Comparison of ENCODE assay signal across 9 cellular contexts in genomic region chr22:23716811-23717801, GRCh38. TPM values are rescaled to one million over a fixed set of nuclear protein-coding genes. Genes with fewer than 3 reads are reported as not detected.
DNase-seq lines count a peak whose midpoint lies in the region; ATAC-seq, FAIRE-seq and TF ChIP-seq lines count a peak whose summit lies in the region.
"Had no signal": no experiment of that assay in that cellular context is flagged by ENCODE, and none has a peak within 500 bp of the region (broad histone marks: within the 10 kb centered on the region; RNA-seq: fewer than 3 reads in every experiment).

No MANE protein-coding gene starts in this region.

- no peaks in the 10 kb centered on the region for H3K27me3 ChIP-seq in CD4-positive, alpha-beta memory T cell (ENCODE audit: insufficient read depth, low read length)
- H3K27me3 ChIP-seq in fibroblast of lung (ENCODE audit: control insufficient read depth, insufficient read depth, low read length): no peaks in the 10 kb centered on the region

- H3K4me1 Mint-ChIP-seq in CD4-positive, alpha-beta memory T cell: peaks cover 7 to 28% (median 13%) of the 10 kb centered on the region in 4 donors
- H3K4me1 Mint-ChIP-seq in activated T-helper 17 cell treated with anti-CD3 and anti-CD28 coated beads, Interleukin-2, amount 50 U/mL, for 72 hours: no peaks in the 10 kb centered on the region
- H3K4me1 Mint-ChIP-seq in naive B cell: peaks cover 7 to 31% (median 26%) of the 10 kb centered on the region in 3 donors

- H3K36me3 Mint-ChIP-seq in CD4-positive, alpha-beta memory T cell: peaks cover 6 to 18% of the 10 kb centered on the region in 2 donors
- H3K36me3 Mint-ChIP-seq in activated T-helper 17 cell treated with anti-CD3 and anti-CD28 coated beads, Interleukin-2, amount 50 U/mL, for 72 hours (ENCODE audit: low read depth): peaks cover 20% of the 10 kb centered on the region
- H3K36me3 Mint-ChIP-seq in naive B cell: peaks cover 5 to 8% of the 10 kb centered on the region in 2 donors

- H3K79me2 ChIP-seq in fibroblast of lung (ENCODE audit: control insufficient read depth, insufficient read depth, low read length): peaks cover 4% of the 10 kb centered on the region

- H3K4me1 ChIP-seq in CD4-positive, alpha-beta memory T cell (ENCODE audit: insufficient read depth, low read length): peaks cover 21% of the 10 kb centered on the region
- H3K4me1 ChIP-seq in fibroblast of lung (ENCODE audit: control insufficient read depth, extremely low read depth, insufficient read depth, low read length): no peaks in the 10 kb centered on the region

- H3K36me3 ChIP-seq in CD4-positive, alpha-beta memory T cell (ENCODE audit: insufficient read depth, low read length): peaks cover 20% of the 10 kb centered on the region
- H3K36me3 ChIP-seq in fibroblast of lung (ENCODE audit: control insufficient read depth, insufficient read depth, low read length): no peaks in the 10 kb centered on the region

- peak; percentile 59 for ATAC-seq in GM21367 (IDR thresholded peaks at IDR 0.05; ENCODE audit: unreplicated experiment)
- peak; percentile 95 for ATAC-seq in activated T-helper 17 cell treated with anti-CD3 and anti-CD28 coated beads, Interleukin-2, amount 50 U/mL, for 72 hours (replicated peaks)
- ATAC-seq in naive B cell (ENCODE audit: low read depth in 2 of 2): peak; percentile 94

- DNase-seq in CD4-positive, alpha-beta memory T cell: peak; percentile 77 to 83 (median 81)
- DNase-seq in KG1 (lab: John Stamatoyannopoulos, UW) (peak; percentile 75), RCC 7860 (ENCODE audit: low spot score) (peak; percentile 58), fibroblast of lung (ENCODE audit: low read depth in 2 of 2) (peak; percentile 86 to 89), naive B cell (peak; percentile 76)
- peak; percentile 59 to 68 for DNase-seq in stimulated activated CD8-positive, alpha-beta memory T cell treated with anti-CD3 and anti-CD28 coated beads, Interleukin-7, amount 100 ng/mL, for 48 hours (ENCODE audit: extremely low read depth in 1 of 2, low read depth in 1 of 2)

- no peak for TF ChIP-seq CTCF in fibroblast of lung (conservative IDR thresholded peaks at IDR 0.05 in 1 of 2, IDR thresholded peaks at IDR 0.05 in 1 of 2; ENCODE audit: low read depth in 1 of 2, low read length in 2 of 2)

- FAIRE-seq in RCC 7860 (lab: Jason Lieb, UNC): no peak
- FAIRE-seq: islet of Langerhans had no signal

- peak overlapping the region; percentile 66 for H3K4me2 ChIP-seq in fibroblast of lung (ENCODE audit: extremely low read depth, insufficient read depth, low read length)

- peak overlapping the region; percentile 92 for H2AFZ ChIP-seq in fibroblast of lung (ENCODE audit: low read length)

- peak overlapping the region; percentile 60 to 93 (median 87) for H3K27ac Mint-ChIP-seq in CD4-positive, alpha-beta memory T cell
- H3K27ac Mint-ChIP-seq in activated T-helper 17 cell treated with anti-CD3 and anti-CD28 coated beads, Interleukin-2, amount 50 U/mL, for 72 hours: peak overlapping the region; percentile 87
- peak overlapping the region; percentile 57 to 90 (median 84) for H3K27ac Mint-ChIP-seq in naive B cell

- H3K9me3 Mint-ChIP-seq in CD4-positive, alpha-beta memory T cell: no peaks in the 10 kb centered on the region
- no peaks in the 10 kb centered on the region for H3K9me3 Mint-ChIP-seq in activated T-helper 17 cell treated with anti-CD3 and anti-CD28 coated beads, Interleukin-2, amount 50 U/mL, for 72 hours
- no peaks in the 10 kb centered on the region for H3K9me3 Mint-ChIP-seq in naive B cell

- peak overlapping the region; percentile 79 for H3K9ac ChIP-seq in fibroblast of lung (ENCODE audit: insufficient read depth, low read length)

- peak overlapping the region; percentile 73 to 87 (median 84) for H3K4me3 Mint-ChIP-seq in CD4-positive, alpha-beta memory T cell
- H3K4me3 Mint-ChIP-seq in activated T-helper 17 cell treated with anti-CD3 and anti-CD28 coated beads, Interleukin-2, amount 50 U/mL, for 72 hours: peak overlapping the region; percentile 72
- H3K4me3 Mint-ChIP-seq in naive B cell: peak overlapping the region; percentile 79 to 92 (median 86)

- no peaks in the 10 kb centered on the region for H4K20me1 ChIP-seq in fibroblast of lung (ENCODE audit: control insufficient read depth, extremely low read depth, insufficient read depth, low read length)

- no peaks in the 10 kb centered on the region for H3K27me3 Mint-ChIP-seq in CD4-positive, alpha-beta memory T cell
- no peaks in the 10 kb centered on the region for H3K27me3 Mint-ChIP-seq in activated T-helper 17 cell treated with anti-CD3 and anti-CD28 coated beads, Interleukin-2, amount 50 U/mL, for 72 hours
- no peaks in the 10 kb centered on the region for H3K27me3 Mint-ChIP-seq in naive B cell

- no peaks in the 10 kb centered on the region for H3K9me3 ChIP-seq in CD4-positive, alpha-beta memory T cell (ENCODE audit: control insufficient read depth in 1 of 2, low read length in 2 of 2)
- no peaks in the 10 kb centered on the region for H3K9me3 ChIP-seq in fibroblast of lung (ENCODE audit: control insufficient read depth, insufficient read depth, low read depth, low read length)

- intact Hi-C loops in CD4-positive, alpha-beta memory T cell (cut with micrococcal nuclease): loop anchor here (2.0 to 5.0 kb wide), 4 partner anchors 20 to 120 kb away; partner anchors contain the start of genes DERL3, SMARCB1, VPREB3 and ZNF70

- peak overlapping the region; percentile 62 to 69 for H3K4me3 ChIP-seq in CD4-positive, alpha-beta memory T cell (ENCODE audit: low read length in 2 of 2)
- peak overlapping the region; percentile 73 to 86 (median 79) for H3K4me3 ChIP-seq in fibroblast of lung (replicated peaks in 1 of 4; ENCODE audit: control extremely low read depth in 1 of 4, insufficient read depth in 1 of 4, low read depth in 3 of 4, low read length in 4 of 4)

- POLR2A ChIA-PET in CD4-positive, alpha-beta memory T cell (lab: Charles Lee; ENCODE audit: partially characterized antibody): interaction anchor here (0.7 to 3.2 kb wide), 9 partner anchors 15 to 197 kb away, joined by 3 to 76 read pairs (median 4); partner anchors contain the start of genes SLC2A11, SMARCB1, VPREB3 and ZNF70

- peak overlapping the region; percentile 77 for H3K27ac ChIP-seq in CD4-positive, alpha-beta memory T cell (ENCODE audit: low read depth, low read length)
- peak overlapping the region; percentile 66 for H3K27ac ChIP-seq in fibroblast of lung (ENCODE audit: insufficient read depth, low read length)

- CTCF ChIA-PET in CD4-positive, alpha-beta memory T cell (lab: Charles Lee; ENCODE audit: partially characterized antibody): interaction anchor here (1.4 to 2.4 kb wide), 2 partner anchors 21 to 132 kb away, joined by 7 to 8 read pairs; no protein-coding TSS in a partner anchor

RNA-seq across cellular contexts. Expression of gene RGL4, which starts 26.3 kb away (rescaled TPM):
- 1 to 10 TPM; 7.2 to 9.8 TPM for total RNA-seq in CD4-positive, alpha-beta memory T cell
- 10 to 100 TPM; 58.3 to 64.9 TPM for polyA plus RNA-seq in CD4-positive, alpha-beta memory T cell
- total RNA-seq in activated T-helper 17 cell treated with anti-CD3 and anti-CD28 coated beads, Interleukin-2, amount 50 U/mL, for 72 hours: 10 to 100 TPM in 1 of 2 donors, 1 to 10 TPM in 1; 4.1 to 10.4 TPM
- total RNA-seq in fibroblast of lung: not detected in 2 replicates
- polyA plus RNA-seq in fibroblast of lung (not detected in 2 replicates), naive B cell (ENCODE audit: low read depth in 6 of 6) (1 to 10 TPM in 5 of 6 donors, under 1 TPM in 1; 0.78 to 3.9 (median 1.9) TPM)
- not detected in 2 replicates for polyA plus RNA-seq in fibroblast of lung (2012)
- polyA minus RNA-seq in fibroblast of lung (ENCODE audit: low replicate concordance): not detected in 2 replicates

RNA-seq across cellular contexts. Expression of gene ZNF70, which starts 33.8 kb away (rescaled TPM):
- total RNA-seq in CD4-positive, alpha-beta memory T cell: 1 to 10 TPM; 6.4 to 7.4 TPM
- polyA plus RNA-seq in CD4-positive, alpha-beta memory T cell: under 1 TPM in 1 of 2 donors, not detected in 1; 0.37 TPM
- 1 to 10 TPM in 1 of 2 donors, under 1 TPM in 1; 0.82 to 1.1 TPM for total RNA-seq in activated T-helper 17 cell treated with anti-CD3 and anti-CD28 coated beads, Interleukin-2, amount 50 U/mL, for 72 hours
- total RNA-seq in fibroblast of lung: 2.8 and 3.1 TPM in 2 replicates
- polyA plus RNA-seq in fibroblast of lung (1.0 and 1.2 TPM in 2 replicates), naive B cell (ENCODE audit: low read depth in 6 of 6) (1 to 10 TPM in 1 of 6 donors, under 1 TPM in 4, not detected in 1; 0.22 to 1.0 (median 0.47) TPM)
- polyA plus RNA-seq in fibroblast of lung (2012): 1.4 and 2.6 TPM in 2 replicates
- polyA minus RNA-seq in fibroblast of lung (ENCODE audit: low replicate concordance): 18.3 and 22.9 TPM in 2 replicates

RNA-seq across cellular contexts. Expression of gene VPREB3, which starts 37.1 kb away (rescaled TPM):
- total RNA-seq in CD4-positive, alpha-beta memory T cell: not detected
- 1 to 10 TPM; 1.2 to 5.5 TPM for polyA plus RNA-seq in CD4-positive, alpha-beta memory T cell
- total RNA-seq in activated T-helper 17 cell treated with anti-CD3 and anti-CD28 coated beads, Interleukin-2, amount 50 U/mL, for 72 hours: not detected
- total RNA-seq in fibroblast of lung: not detected in 2 replicates
- polyA plus RNA-seq in fibroblast of lung (not detected in 2 replicates), naive B cell (ENCODE audit: low read depth in 6 of 6) (1,000 to 10,000 TPM in 5 of 6 donors, 100 to 1,000 TPM in 1; 910 to 1,673 (median 1,335) TPM)
- not detected in 2 replicates for polyA plus RNA-seq in fibroblast of lung (2012)
- polyA minus RNA-seq in fibroblast of lung (ENCODE audit: low replicate concordance): 1.2 TPM in 1 of 2 replicates, not detected in the other

RNA-seq across cellular contexts. Expression of gene C22orf15, which starts 45.7 kb away (rescaled TPM):
- total RNA-seq in CD4-positive, alpha-beta memory T cell: 1 to 10 TPM; 1.5 to 1.9 TPM
- 1 to 10 TPM in 1 of 2 donors, under 1 TPM in 1; 0.34 to 1.2 TPM for polyA plus RNA-seq in CD4-positive, alpha-beta memory T cell
- total RNA-seq in activated T-helper 17 cell treated with anti-CD3 and anti-CD28 coated beads, Interleukin-2, amount 50 U/mL, for 72 hours: not detected
- 2.5 and 3.9 TPM in 2 replicates for total RNA-seq in fibroblast of lung
- polyA plus RNA-seq in fibroblast of lung: 0.71 and 1.4 TPM in 2 replicates
- polyA plus RNA-seq in fibroblast of lung (2012): 1.4 and 1.7 TPM in 2 replicates
- polyA minus RNA-seq in fibroblast of lung (ENCODE audit: low replicate concordance): 0.93 and 0.94 TPM in 2 replicates
- 1 to 10 TPM in 2 of 6 donors, under 1 TPM in 2, not detected in 2; 0.13 to 4.9 (median 1.0) TPM for polyA plus RNA-seq in naive B cell (ENCODE audit: low read depth in 6 of 6)

RNA-seq across cellular contexts. Expression of gene CHCHD10, which starts 50.7 kb away (rescaled TPM):
- 10 to 100 TPM; 44.7 to 45.9 TPM for total RNA-seq in CD4-positive, alpha-beta memory T cell
- polyA plus RNA-seq in CD4-positive, alpha-beta memory T cell: 10 to 100 TPM; 16.3 to 33.1 TPM
- 100 to 1,000 TPM in 1 of 2 donors, 10 to 100 TPM in 1; 49.6 to 104 TPM for total RNA-seq in activated T-helper 17 cell treated with anti-CD3 and anti-CD28 coated beads, Interleukin-2, amount 50 U/mL, for 72 hours
- total RNA-seq in fibroblast of lung: 3.6 and 5.4 TPM in 2 replicates
- polyA plus RNA-seq in fibroblast of lung: 7.5 and 11.4 TPM in 2 replicates
- 63.1 and 73.8 TPM in 2 replicates for polyA plus RNA-seq in fibroblast of lung (2012)
- 161 and 265 TPM in 2 replicates for polyA minus RNA-seq in fibroblast of lung (ENCODE audit: low replicate concordance)
- 10 to 100 TPM; 36.3 to 65.9 (median 62.6) TPM for polyA plus RNA-seq in naive B cell (ENCODE audit: low read depth in 6 of 6)

Comparison
In these comparisons a context has a peak if more than half of its experiments do, and no peak if none do; other contexts are left out.
1. Peak in every context shown above with its lines: DNase-seq, ATAC-seq, H3K4me3 ChIP-seq and H3K27ac ChIP-seq.